ENCODE assay signal across 10 cellular contexts in the genomic region with DNA sequence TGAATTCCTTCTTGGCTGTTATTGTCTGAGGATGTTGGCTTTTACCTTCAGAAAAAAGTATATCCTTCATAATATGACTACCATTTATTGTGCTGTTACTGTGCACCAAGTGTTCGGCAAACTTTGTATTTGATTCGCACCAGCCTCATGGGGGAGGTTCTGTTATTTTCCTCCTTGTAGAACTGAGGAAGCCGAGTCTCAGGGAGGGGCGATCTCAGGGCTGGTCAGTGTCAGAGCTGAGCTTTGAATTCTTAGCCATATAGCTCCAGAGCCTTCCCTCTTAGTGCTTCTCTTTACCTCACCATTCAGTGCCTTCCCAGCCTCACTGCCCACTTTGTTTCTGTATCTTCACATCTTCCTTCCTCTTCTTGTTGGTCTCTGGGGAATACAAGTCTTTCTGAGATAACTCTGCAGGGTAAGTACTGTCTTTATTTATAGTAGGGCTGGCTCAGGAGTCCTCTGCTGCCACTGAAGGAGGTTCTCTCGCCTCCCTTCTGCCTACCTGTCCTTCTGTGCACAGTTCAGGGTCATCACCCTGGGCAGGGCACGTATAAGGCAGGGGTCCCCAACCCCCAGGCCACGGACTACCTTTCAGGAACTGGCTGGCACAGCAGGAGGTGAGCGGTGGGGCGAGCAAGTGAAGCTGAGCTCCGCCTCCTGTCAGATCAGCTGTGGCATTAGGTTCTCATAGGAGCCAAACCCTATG. TPM values are rescaled to one million over a fixed set of nuclear protein-coding genes. Genes with fewer than 3 reads are reported as not detected.
A peak's percentile ranks its signal among the peaks of the same experiment; 100 is the strongest.
DNase-seq lines count a peak whose midpoint lies in the region; ATAC-seq lines count a peak whose summit lies in the region.
"Had no signal": no experiment of that assay in that cellular context is flagged by ENCODE, and none has a peak within 500 bp of the region (broad histone marks: within the 10 kb centered on the region; RNA-seq: fewer than 3 reads in every experiment).

No MANE protein-coding gene starts in this region.

- peak; percentile 20 for DNase-seq in SK-N-DZ (ENCODE audit: low spot score)
- no peak for DNase-seq in DMS 273 (lab: John Stamatoyannopoulos, UW; ENCODE audit: unreplicated experiment)
- no peak for DNase-seq in H7
- DNase-seq in stimulated activated naive CD4-positive, alpha-beta T cell treated with Interleukin-2 at 50 U/mL for 16 hours (lab: John Stamatoyannopoulos, UW): no peak
- DNase-seq: MV-4-11, SHP77 treated with DMSO at 0.1 percent for 48 hours had no signal

- H3K36me3 ChIP-seq in BLaER1 treated with 17β-estradiol and CSF1 and Interleukin-3, amounts not matched to agents 10 nM and 100 nM: no peaks in the 10 kb centered on the region
- no peaks in the 10 kb centered on the region for H3K36me3 ChIP-seq in H7 (replicated peaks; ENCODE audit: control insufficient read depth, insufficient read depth, low read length)

- peak overlapping the region; percentile 39 to 85 (median 75) for H3K4me2 ChIP-seq in BLaER1 treated with 17β-estradiol and CSF1 and Interleukin-3, amounts not matched to agents 10 nM and 100 nM

- H3K27me3 ChIP-seq in BLaER1 treated with 17β-estradiol and CSF1 and Interleukin-3, amounts not matched to agents 10 nM and 100 nM: no peaks in the 10 kb centered on the region
- no peaks in the 10 kb centered on the region; the same call in 1 of the 2 replicates for H3K27me3 ChIP-seq in H7 (ENCODE audit: control insufficient read depth, insufficient read depth, low read length)

- peaks cover 0 to 30% (median 3%) of the 10 kb centered on the region in 11 experiments; a peak in 7 of 22 replicates for H4K20me1 ChIP-seq in BLaER1 treated with 17β-estradiol and CSF1 and Interleukin-3, amounts not matched to agents 10 nM and 100 nM

- no peak overlapping the region for H3K9ac ChIP-seq in BLaER1 treated with 17β-estradiol and CSF1 and Interleukin-3, amounts not matched to agents 10 nM and 100 nM

- no peaks in the 10 kb centered on the region for H3K9me3 ChIP-seq in BLaER1 treated with 17β-estradiol and CSF1 and Interleukin-3, amounts not matched to agents 10 nM and 100 nM (replicated peaks in 1 of 11)

- H3K4me3 ChIP-seq in BLaER1 treated with 17β-estradiol and CSF1 and Interleukin-3, amounts not matched to agents 10 nM and 100 nM: peak overlapping the region in 1 of 10 experiments; percentile 22; a peak in 1 of 20 replicates
- no peak overlapping the region for H3K4me3 ChIP-seq in H7 (ENCODE audit: insufficient read depth, low read depth, low read length)

- ATAC-seq in GM19324 (IDR thresholded peaks at IDR 0.05; ENCODE audit: low FRiP score, unreplicated experiment) (peak; percentile 46), HG02943 (IDR thresholded peaks at IDR 0.05; ENCODE audit: low read depth, unreplicated experiment) (peak; percentile 73), GM18519 (IDR thresholded peaks at IDR 0.05; ENCODE audit: low FRiP score, unreplicated experiment) (no peak)

- H3K4me1 ChIP-seq in BLaER1 treated with 17β-estradiol and CSF1 and Interleukin-3, amounts not matched to agents 10 nM and 100 nM: peaks cover 21 to 36% (median 26%) of the 10 kb centered on the region in 10 experiments

- no peak overlapping the region for H3K27ac ChIP-seq in BLaER1 treated with 17β-estradiol and CSF1 and Interleukin-3, amounts not matched to agents 10 nM and 100 nM

RNA-seq across cellular contexts. Expression of a gene that starts 48.4 kb away (rescaled TPM):
- 2.4 TPM in 2 replicates for polyA plus RNA-seq in SK-N-DZ (2014; cell fraction: cytosol; rRNA removed)
- 1.9 and 2.2 TPM in 2 replicates for polyA plus RNA-seq in SK-N-DZ (2014; cell fraction: nucleus; rRNA removed)
- 13.8 and 16.3 TPM in 2 replicates for total RNA-seq in H7 (2014; rRNA removed; shearing (Covaris generic))
